In the genomic region with DNA sequence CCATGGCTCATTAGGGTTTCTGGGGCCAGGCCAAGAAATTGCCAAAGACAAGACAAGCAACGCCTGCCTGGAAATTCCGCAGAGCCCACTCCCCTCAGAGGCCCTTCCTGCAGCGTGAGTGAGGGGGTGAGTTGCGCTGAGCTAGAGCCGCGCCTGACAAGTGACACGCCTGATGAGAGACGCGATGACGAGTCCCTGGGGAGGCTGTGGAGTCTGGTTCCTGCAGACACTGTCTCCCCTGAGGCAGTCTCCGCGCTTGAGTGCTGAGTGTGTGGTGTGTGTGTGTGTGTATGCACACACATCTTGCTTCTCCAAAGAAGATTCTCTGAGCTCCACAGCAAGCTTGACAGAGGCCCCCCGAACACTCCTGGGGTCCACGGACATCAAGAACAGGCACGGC, we compare ENCODE assay signal across 14 cellular contexts.
DNase-seq lines count a peak whose midpoint lies in the region; ATAC-seq and TF ChIP-seq lines count a peak whose summit lies in the region.
"Had no signal": no experiment of that assay in that cellular context is flagged by ENCODE, and none has a peak within 500 bp of the region (broad histone marks: within the 10 kb centered on the region; RNA-seq: fewer than 3 reads in every experiment).

No MANE protein-coding gene starts in this region.

- no peak overlapping the region for H3K27ac Mint-ChIP-seq in Caco-2 (ENCODE audit: unreplicated experiment)
- H3K27ac Mint-ChIP-seq: activated naive CD8-positive, alpha-beta T cell treated with anti-CD3 and anti-CD28 coated beads for 36 hours; T-helper 1 cell treated with Interleukin-12 subunit alpha and Interleukin-12 subunit beta and Interleukin-4 antibody, amounts not matched to agents 30 μg/mL and 1 μg/mL, for 36 hours had no signal

- no peak for TF ChIP-seq CTCF in Caco-2 (IDR thresholded peaks at IDR 0.05; ENCODE audit: insufficient read depth in 1 of 2, low read depth in 1 of 2, low read length in 1 of 2, severe bottlenecking in 1 of 2, unreplicated experiment in 1 of 2)

- no peaks in the 10 kb centered on the region for H3K27me3 ChIP-seq in Caco-2 (replicated peaks; ENCODE audit: control insufficient read depth, insufficient read depth, low read length)
- H3K27me3 ChIP-seq: neural progenitor cell had no signal

- H3K4me1 ChIP-seq in Caco-2, result peaks cover 18% of the 10 kb centered on the region

- peaks cover 8% of the 10 kb centered on the region for H3K4me1 Mint-ChIP-seq in Caco-2 (ENCODE audit: low read depth, unreplicated experiment)

- intact Hi-C loops in Caco-2 (cut with micrococcal nuclease; ENCODE audit: unreplicated experiment), result no loop called here

- no peaks in the 10 kb centered on the region for H3K9me3 Mint-ChIP-seq in Caco-2 (ENCODE audit: unreplicated experiment)
- H3K9me3 Mint-ChIP-seq: activated naive CD8-positive, alpha-beta T cell treated with anti-CD3 and anti-CD28 coated beads for 36 hours; T-helper 1 cell treated with Interleukin-12 subunit alpha and Interleukin-12 subunit beta and Interleukin-4 antibody, amounts not matched to agents 30 μg/mL and 1 μg/mL, for 36 hours had no signal

- H3K4me3 Mint-ChIP-seq in Caco-2 (ENCODE audit: unreplicated experiment), result no peak overlapping the region
- H3K4me3 Mint-ChIP-seq: activated naive CD8-positive, alpha-beta T cell treated with anti-CD3 and anti-CD28 coated beads for 36 hours; neural progenitor cell; T-helper 1 cell treated with Interleukin-12 subunit alpha and Interleukin-12 subunit beta and Interleukin-4 antibody, amounts not matched to agents 30 μg/mL and 1 μg/mL, for 36 hours had no signal

- no peaks in the 10 kb centered on the region for H3K9me3 ChIP-seq in Caco-2

- no peaks in the 10 kb centered on the region for H3K36me3 ChIP-seq in Caco-2 (ENCODE audit: control insufficient read depth, insufficient read depth, low read length)
- H3K36me3 ChIP-seq: neural progenitor cell had no signal

- POLR2A ChIA-PET in Caco-2 (lab: Charles Lee), result no interaction called here

- peak; percentile 45 for DNase-seq in NCI-H82 (lab: John Stamatoyannopoulos, UW)
- no peak for DNase-seq in NCI-H82 treated with DMSO at 0.1 percent for 48 hours (lab: John Stamatoyannopoulos, UW; ENCODE audit: unreplicated experiment)
- DNase-seq in NCI-H2171 treated with DMSO at 0.1 percent for 48 hours (lab: John Stamatoyannopoulos, UW), result peak; percentile 38
- no peak for DNase-seq in activated CD4-positive, alpha-beta T cell treated with anti-CD3 and anti-CD28 coated beads, Interleukin-2, amount 50 U/mL, for 48 hours
- DNase-seq in cerebellum (ENCODE audit: low spot score), result no peak
- DNase-seq in Caco-2, result no peak
- DNase-seq: activated naive CD8-positive, alpha-beta T cell treated with anti-CD3 and anti-CD28 coated beads for 36 hours; kidney glomerular epithelial cell; stimulated activated CD8-positive, alpha-beta memory T cell treated with anti-CD3 and anti-CD28 coated beads, Interleukin-4, amount 100 ng/mL, for 48 hours had no signal

- BruUV-seq in Caco-2 (replicated peaks; lab: Mats Ljungman, UMichigan), result no TSS peak

- no peaks in the 10 kb centered on the region for H3K36me3 Mint-ChIP-seq in Caco-2 (ENCODE audit: insufficient read depth, unreplicated experiment)
- H3K36me3 Mint-ChIP-seq: activated naive CD8-positive, alpha-beta T cell treated with anti-CD3 and anti-CD28 coated beads for 36 hours; neural progenitor cell had no signal

- H3K27me3 Mint-ChIP-seq in Caco-2 (ENCODE audit: insufficient read depth, unreplicated experiment), result no peaks in the 10 kb centered on the region

- CTCF ChIA-PET in Caco-2 (lab: Charles Lee), result no interaction called here

- ATAC-seq in HG02610 (IDR thresholded peaks at IDR 0.05; ENCODE audit: unreplicated experiment), result peak; percentile 85
- no peak for ATAC-seq in HG03196 (IDR thresholded peaks at IDR 0.05; ENCODE audit: unreplicated experiment)
- ATAC-seq: A549 had no signal

- no peak overlapping the region for H3K4me3 ChIP-seq in Caco-2 (ENCODE audit: low read depth, low read length)
- H3K4me3 ChIP-seq: A549, neural progenitor cell had no signal

Comparison
In these comparisons a context has a peak if more than half of its experiments do, and no peak if none do; other contexts are left out.
1. DNase-seq: peak in NCI-H82 (single experiment) and NCI-H2171 treated with DMSO at 0.1 percent for 48 hours (single experiment); none in NCI-H82 treated with DMSO at 0.1 percent for 48 hours (single experiment), activated CD4-positive, alpha-beta T cell treated with anti-CD3 and anti-CD28 coated beads, Interleukin-2, amount 50 U/mL, for 48 hours (0 of 2), cerebellum (single experiment) and Caco-2 (0 of 2).